In genomic region chr21:17512245-17513213, GRCh38 we compare ENCODE assay signal across 8 cellular contexts. TPM values are rescaled to one million over a fixed set of nuclear protein-coding genes. Genes with fewer than 3 reads are reported as not detected.
DNase-seq lines count a peak whose midpoint lies in the region; ATAC-seq and TF ChIP-seq lines count a peak whose summit lies in the region.

CXADR (plus strand) TSS chr21:17513043; CDS start chr21:17513130, 87 bp downstream.

- peaks cover 10 to 15% of the 10 kb centered on the region in 2 donors for H3K4me1 Mint-ChIP-seq in effector memory CD8-positive, alpha-beta T cell (ENCODE audit: low read depth in 2 of 2)
- peaks cover 24% of the 10 kb centered on the region for H3K4me1 Mint-ChIP-seq in mesothelial cell of epicardium

- H3K27me3 Mint-ChIP-seq in effector memory CD8-positive, alpha-beta T cell, result peaks cover 41 to 49% of the 10 kb centered on the region in 2 donors
- peaks cover 19% of the 10 kb centered on the region for H3K27me3 Mint-ChIP-seq in mesothelial cell of epicardium (ENCODE audit: low read depth)

- no peaks in the 10 kb centered on the region for H3K9me3 Mint-ChIP-seq in effector memory CD8-positive, alpha-beta T cell
- H3K9me3 Mint-ChIP-seq in mesothelial cell of epicardium, result no peaks in the 10 kb centered on the region

- ATAC-seq in GM18867 (IDR thresholded peaks at IDR 0.05; ENCODE audit: unreplicated experiment), result peak; percentile 94
- ATAC-seq in HG03139 (IDR thresholded peaks at IDR 0.05; ENCODE audit: unreplicated experiment), result peak; percentile 77
- ATAC-seq in effector memory CD8-positive, alpha-beta T cell (replicated peaks), result peak; percentile 84

- peak; percentile 69 for TF ChIP-seq CTCF in mesothelial cell of epicardium (IDR thresholded peaks at IDR 0.05; ENCODE audit: unreplicated experiment)

- peak within 1 kb of the TSS in 1 of 2 donors; percentile 58 for H3K27ac Mint-ChIP-seq in effector memory CD8-positive, alpha-beta T cell
- H3K27ac Mint-ChIP-seq in mesothelial cell of epicardium, result peak within 1 kb of the TSS; percentile 98

- peak within 1 kb of the TSS; percentile 81 to 85 for H3K4me3 Mint-ChIP-seq in effector memory CD8-positive, alpha-beta T cell
- peak within 1 kb of the TSS; percentile 90 for H3K4me3 Mint-ChIP-seq in mesothelial cell of epicardium

- H3K36me3 Mint-ChIP-seq in effector memory CD8-positive, alpha-beta T cell (ENCODE audit: insufficient read depth), result no peaks in the 10 kb centered on the region
- H3K36me3 Mint-ChIP-seq in mesothelial cell of epicardium, result no peaks in the 10 kb centered on the region

- DNase-seq in 8988T (peak; percentile 66), NCI-H446 (lab: John Stamatoyannopoulos, UW) (peak; percentile 85 to 96), mesothelial cell of epicardium (ENCODE audit: low spot score in 2 of 2, unreplicated experiment in 2 of 2) (peak; percentile 86 to 90)
- DNase-seq in activated CD8-positive, alpha-beta memory T cell treated with anti-CD3 and anti-CD28 coated beads for 1 hour (ENCODE audit: extremely low read depth in 1 of 2, low read depth in 1 of 2), result peak; percentile 52 to 56
- peak; percentile 43 to 61 (median 58) for DNase-seq in effector memory CD8-positive, alpha-beta T cell
- peak; percentile 32 to 52 for DNase-seq in stimulated activated CD8-positive, alpha-beta memory T cell treated with anti-CD3 and anti-CD28 coated beads, Interleukin-2, amount 100 ng/mL, for 1 hour (ENCODE audit: low read depth in 2 of 2)

RNA-seq across cellular contexts. Expression of gene CXADR, which starts in this region (rescaled TPM):
- total RNA-seq in mesothelial cell of epicardium, result 36.8 to 41.0 TPM (median 37.5 TPM) in 3 replicates

Comparison
In these comparisons a context has a peak if more than half of its experiments do, and no peak if none do; other contexts are left out.
1. Peak in every context shown above with its lines: DNase-seq and ATAC-seq.